Comparison of ENCODE assay signal across 21 cellular contexts in the genomic region with DNA sequence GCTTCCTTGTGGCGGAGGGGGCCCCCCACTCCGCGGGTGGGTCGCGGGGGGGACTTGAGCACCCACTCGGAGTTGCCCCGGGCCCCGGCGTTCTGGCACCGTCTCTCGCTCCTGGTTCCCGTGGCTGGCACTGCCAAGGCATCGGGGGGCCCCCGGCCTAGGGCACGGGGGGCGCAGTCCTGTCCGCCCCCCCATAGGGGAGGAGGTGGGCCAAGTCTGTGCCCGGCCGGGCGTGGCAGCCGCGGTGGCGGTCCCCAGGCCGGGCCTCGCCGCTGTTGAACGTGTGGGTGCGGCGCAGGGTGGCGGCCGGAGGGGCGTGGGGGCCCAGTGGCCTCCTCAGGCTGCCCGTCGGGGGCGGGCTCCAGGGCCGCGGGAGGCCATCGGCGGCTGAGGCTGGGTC. TPM values are rescaled to one million over a fixed set of nuclear protein-coding genes. Genes with fewer than 3 reads are reported as not detected.
"Had no signal": no experiment of that assay in that cellular context is flagged by ENCODE, and none has a peak within 500 bp of the region (broad histone marks: within the 10 kb centered on the region; RNA-seq: fewer than 3 reads in every experiment).

No MANE protein-coding gene starts in this region.

- H3K27ac Mint-ChIP-seq: activated CD4-positive, alpha-beta T cell treated with anti-CD3 and anti-CD28 coated beads, Interleukin-2, amount 10 ng/mL, durations not matched to agents 7 days and 5 days; nephron; T-helper 1 cell treated with Interleukin-12 subunit alpha and Interleukin-12 subunit beta and Interleukin-4 antibody, amounts not matched to agents 30 μg/mL and 1 μg/mL, for 36 hours had no signal

- H3K27me3 Mint-ChIP-seq: activated CD4-positive, alpha-beta T cell treated with anti-CD3 and anti-CD28 coated beads, Interleukin-2, amount 10 ng/mL, durations not matched to agents 7 days and 5 days had no signal

- H3K36me3 ChIP-seq: brain microvascular endothelial cell, colonic mucosa, gastrocnemius medialis, sigmoid colon, transverse colon, vagina had no signal

- FAIRE-seq: endometrium had no signal

- H3K27ac ChIP-seq: brain microvascular endothelial cell, colonic mucosa, gastrocnemius medialis, sigmoid colon, transverse colon, vagina had no signal

- ATAC-seq: activated CD4-positive, CD25-positive, alpha-beta regulatory T cell treated with anti-CD3 and anti-CD28 coated beads, Interleukin-2, amount 50 U/mL, for 24 hours; gastrocnemius medialis had no signal

- H3K4me3 Mint-ChIP-seq: activated CD4-positive, alpha-beta T cell treated with anti-CD3 and anti-CD28 coated beads, Interleukin-2, amount 10 ng/mL, durations not matched to agents 7 days and 5 days; central memory CD8-positive, alpha-beta T cell; nephron; T-helper 1 cell treated with Interleukin-12 subunit alpha and Interleukin-12 subunit beta and Interleukin-4 antibody, amounts not matched to agents 30 μg/mL and 1 μg/mL, for 36 hours had no signal

- H3K4me1 Mint-ChIP-seq: central memory CD8-positive, alpha-beta T cell had no signal

- H3K4me3 ChIP-seq: colonic mucosa, vagina had no signal

- DNase-seq: activated CD4-positive, alpha-beta T cell treated with anti-CD3 and anti-CD28 coated beads, Interleukin-2, amount 10 ng/mL, durations not matched to agents 7 days and 5 days; activated CD8-positive, alpha-beta memory T cell treated with anti-CD3 and anti-CD28 coated beads, Interleukin-2, amount 50 U/mL, for 48 hours; activated effector memory CD4-positive, alpha-beta T cell treated with Interleukin-2 at 50 U/mL for 16 hours; activated naive CD4-positive, alpha-beta T cell treated with anti-CD3 and anti-CD28 coated beads, Interleukin-2, amount 50 U/mL, for 16 hours; activated T-cell treated with anti-CD3 and anti-CD28 coated beads, Interleukin-2, amount 50 U/mL, for 48 hours; aorta; brain microvascular endothelial cell; colonic mucosa; gastrocnemius medialis; head of caudate nucleus; sigmoid colon; stimulated activated naive CD4-positive, alpha-beta T cell; substantia nigra; transverse colon had no signal

- H3K4me1 ChIP-seq: gastrocnemius medialis, sigmoid colon, transverse colon, vagina had no signal

- H3K9me3 Mint-ChIP-seq: activated CD4-positive, alpha-beta T cell treated with anti-CD3 and anti-CD28 coated beads, Interleukin-2, amount 10 ng/mL, durations not matched to agents 7 days and 5 days; central memory CD8-positive, alpha-beta T cell; nephron; T-helper 1 cell treated with Interleukin-12 subunit alpha and Interleukin-12 subunit beta and Interleukin-4 antibody, amounts not matched to agents 30 μg/mL and 1 μg/mL, for 36 hours had no signal

- H3K27me3 ChIP-seq: brain microvascular endothelial cell, colonic mucosa, gastrocnemius medialis, sigmoid colon, vagina had no signal

- H3K9me3 ChIP-seq: colonic mucosa, gastrocnemius medialis, transverse colon, vagina had no signal

RNA-seq across cellular contexts. Expression of a gene that starts 8.4 kb away (rescaled TPM):
- total RNA-seq: activated CD4-positive, alpha-beta T cell treated with anti-CD3 and anti-CD28 coated beads, Interleukin-2, amount 10 ng/mL, durations not matched to agents 7 days and 5 days; kidney epithelial cell had no signal

RNA-seq across cellular contexts. Expression of a gene that starts 16.0 kb away (rescaled TPM):
- total RNA-seq: activated CD4-positive, alpha-beta T cell treated with anti-CD3 and anti-CD28 coated beads, Interleukin-2, amount 10 ng/mL, durations not matched to agents 7 days and 5 days had no signal

RNA-seq across cellular contexts. Expression of a gene that starts 25.2 kb away (rescaled TPM):
- total RNA-seq: activated CD4-positive, alpha-beta T cell treated with anti-CD3 and anti-CD28 coated beads, Interleukin-2, amount 10 ng/mL, durations not matched to agents 7 days and 5 days had no signal
